In the genomic region with DNA sequence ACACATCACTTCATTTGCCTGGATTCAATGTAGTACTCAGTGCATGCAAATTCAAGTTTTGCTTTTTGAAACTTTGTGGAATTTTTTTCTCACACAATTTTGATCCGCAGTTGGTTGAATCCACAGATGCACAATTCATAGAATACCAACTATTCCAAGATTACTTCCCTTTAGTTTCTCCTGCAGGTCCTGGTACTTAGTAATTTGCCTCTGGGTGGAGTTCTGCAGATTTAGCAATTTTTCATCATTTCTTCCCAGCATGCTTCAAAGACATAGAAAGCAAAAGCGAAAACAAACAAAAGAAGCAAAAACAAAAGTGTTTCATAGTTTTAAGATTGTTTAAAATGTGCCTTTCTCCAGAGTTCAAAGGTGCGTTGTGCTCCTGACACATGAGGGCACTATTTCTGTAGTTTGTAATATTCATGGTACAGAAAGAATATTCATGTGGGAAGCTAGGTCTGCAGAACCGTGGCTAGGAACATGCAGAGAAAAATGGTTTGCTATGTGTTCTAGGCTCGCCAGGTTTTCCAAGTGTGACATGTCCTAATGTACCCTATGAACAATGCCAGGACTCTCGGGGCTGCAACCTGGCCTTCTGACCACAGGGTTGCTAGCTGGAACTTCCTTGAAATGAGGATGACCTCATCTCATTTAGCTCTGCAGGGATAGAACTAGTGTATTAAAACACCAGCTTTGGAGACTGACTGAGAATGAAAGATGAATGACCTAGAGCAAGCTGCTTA, we compare ENCODE assay signal across 8 cellular contexts. TPM values are rescaled to one million over a fixed set of nuclear protein-coding genes. Genes with fewer than 3 reads are reported as not detected.
DNase-seq lines count a peak whose midpoint lies in the region; ATAC-seq and TF ChIP-seq lines count a peak whose summit lies in the region.

No MANE protein-coding gene starts in this region.

- CTCF ChIA-PET in activated CD4-positive, alpha-beta memory T cell treated with anti-CD3 and anti-CD28 coated beads for 36 hours (lab: Charles Lee), result interaction anchor here (0.6 to 5.7 kb wide), 36 partner anchors 9 to 482 kb away, joined by 3 to 227 read pairs (median 6); a partner anchor contains a TSS

- no peaks in the 10 kb centered on the region for H3K36me3 Mint-ChIP-seq in activated CD4-positive, alpha-beta memory T cell treated with anti-CD3 and anti-CD28 coated beads for 36 hours

- peak overlapping the region; percentile 64 for H3K27ac Mint-ChIP-seq in activated CD4-positive, alpha-beta memory T cell treated with anti-CD3 and anti-CD28 coated beads for 36 hours

- TF ChIP-seq EP300 in esophagus muscularis mucosa (IDR thresholded peaks at IDR 0.05), result no peak

- H3K27me3 ChIP-seq in esophagus muscularis mucosa, result no peaks in the 10 kb centered on the region
- H3K27me3 ChIP-seq in osteoblast (ENCODE audit: insufficient read depth, low read length), result peaks cover 8% of the 10 kb centered on the region

- no peaks in the 10 kb centered on the region for H3K79me2 ChIP-seq in osteoblast (ENCODE audit: insufficient read depth, low read length)

- H4K20me1 ChIP-seq in osteoblast (ENCODE audit: insufficient read depth, low read length), result no peaks in the 10 kb centered on the region

- TF ChIP-seq CTCF in esophagus muscularis mucosa (IDR thresholded peaks at IDR 0.05), result peak; percentile 51 to 70 (median 66)
- peak; percentile 62 for TF ChIP-seq CTCF in osteoblast (IDR thresholded peaks at IDR 0.05; ENCODE audit: extremely low read depth, low read depth, low read length)

- H3K4me1 Mint-ChIP-seq in activated CD4-positive, alpha-beta memory T cell treated with anti-CD3 and anti-CD28 coated beads for 36 hours (ENCODE audit: low read depth), result peaks cover 37% of the 10 kb centered on the region

- peak; percentile 74 for ATAC-seq in GM21825 (IDR thresholded peaks at IDR 0.05; ENCODE audit: unreplicated experiment)

- H3K9me3 ChIP-seq in esophagus muscularis mucosa (no peaks in the 10 kb centered on the region), osteoblast (ENCODE audit: low read depth, low read length) (no peaks in the 10 kb centered on the region)

- POLR2A ChIA-PET in activated CD4-positive, alpha-beta memory T cell treated with anti-CD3 and anti-CD28 coated beads for 36 hours (lab: Charles Lee), result interaction anchor here (1.0 to 2.0 kb wide), 6 partner anchors 29 to 200 kb away, joined by 3 to 21 read pairs (median 10); no protein-coding TSS in a partner anchor

- TF ChIP-seq POLR2A in esophagus muscularis mucosa (IDR thresholded peaks at IDR 0.05; ENCODE audit: low read depth), result no peak

- H3K4me3 ChIP-seq in esophagus muscularis mucosa, result no peak overlapping the region
- no peak overlapping the region for H3K4me3 ChIP-seq in osteoblast (ENCODE audit: insufficient read depth, low read length)

- no peak overlapping the region for H3K27ac ChIP-seq in esophagus muscularis mucosa (replicated peaks in 1 of 4)
- no peak overlapping the region for H3K27ac ChIP-seq in osteoblast (ENCODE audit: low read depth, low read length)

- no peak overlapping the region for H2AFZ ChIP-seq in osteoblast (ENCODE audit: low read length)

- peak overlapping the region; percentile 64 for H3K4me2 ChIP-seq in osteoblast (ENCODE audit: insufficient read depth, low read length)

- peaks cover 25 to 34% (median 32%) of the 10 kb centered on the region in 4 donors for H3K4me1 ChIP-seq in esophagus muscularis mucosa
- peaks cover 5% of the 10 kb centered on the region for H3K4me1 ChIP-seq in osteoblast (ENCODE audit: insufficient read depth, low read length)

- no peaks in the 10 kb centered on the region for H3K36me3 ChIP-seq in esophagus muscularis mucosa
- no peaks in the 10 kb centered on the region for H3K36me3 ChIP-seq in osteoblast (ENCODE audit: insufficient read depth, low read length)

- H3K27me3 Mint-ChIP-seq in activated CD4-positive, alpha-beta memory T cell treated with anti-CD3 and anti-CD28 coated beads for 36 hours, result no peaks in the 10 kb centered on the region

- peak overlapping the region; percentile 61 for H3K4me3 Mint-ChIP-seq in activated CD4-positive, alpha-beta memory T cell treated with anti-CD3 and anti-CD28 coated beads for 36 hours

- WGBS in esophagus muscularis mucosa, result 28% methylated on average over 6 of the region's 6 CpGs

- no peaks in the 10 kb centered on the region for H3K9me3 Mint-ChIP-seq in activated CD4-positive, alpha-beta memory T cell treated with anti-CD3 and anti-CD28 coated beads for 36 hours

- intact Hi-C loops in activated CD4-positive, alpha-beta memory T cell treated with anti-CD3 and anti-CD28 coated beads for 36 hours (cut with micrococcal nuclease), result loop anchor here (1.0 to 2.0 kb wide), 6 partner anchors 28 to 483 kb away; no protein-coding TSS in a partner anchor
- intact Hi-C loops in esophagus muscularis mucosa (cut with DNase I), result loop anchor here (1.0 kb wide), 1 partner anchor 88 kb away; no protein-coding TSS in a partner anchor

- DNase-seq in NK-92 treated with Interleukin-12 subunit alpha and Interleukin-12 subunit beta, amount 100 ng/mL, for 24 hours (lab: John Stamatoyannopoulos, UW), result peak; percentile 30
- DNase-seq in NK-92 (lab: John Stamatoyannopoulos, UW; ENCODE audit: unreplicated experiment) (no peak), LHCN-M2 (ENCODE audit: low read depth) (peak; percentile 86), esophagus muscularis mucosa (ENCODE audit: extremely low spot score) (no peak), osteoblast (ENCODE audit: insufficient read length, low spot score, missing footprints) (peak; percentile 73), NCI-H2029 treated with DMSO at 0.1 percent for 48 hours (lab: John Stamatoyannopoulos, UW) (no peak)
- DNase-seq in activated CD4-positive, alpha-beta memory T cell treated with anti-CD3 and anti-CD28 coated beads for 36 hours, result peak; percentile 53

RNA-seq across cellular contexts. Expression of a gene that starts 30.0 kb away (rescaled TPM):
- total RNA-seq in LHCN-M2 (2014; rRNA removed) (42.7 and 81.9 TPM in 2 replicates), esophagus muscularis mucosa (10 to 100 TPM; 16.8 to 19.0 (median 18.5) TPM), osteoblast (under 0.01 and 0.29 TPM in 2 replicates)
- 28.3 TPM for polyA plus RNA-seq in LHCN-M2 (2012)
- total RNA-seq in activated CD4-positive, alpha-beta memory T cell treated with anti-CD3 and anti-CD28 coated beads for 36 hours, result 10 to 100 TPM; 61.7 to 65.8 TPM

RNA-seq across cellular contexts. Expression of a gene that starts 46.4 kb away (rescaled TPM):
- 51.4 and 61.9 TPM in 2 replicates for total RNA-seq in LHCN-M2 (2014; rRNA removed)
- 18.9 TPM for polyA plus RNA-seq in LHCN-M2 (2012)
- 10 to 100 TPM; 13.5 to 14.6 TPM for total RNA-seq in activated CD4-positive, alpha-beta memory T cell treated with anti-CD3 and anti-CD28 coated beads for 36 hours
- total RNA-seq in esophagus muscularis mucosa, result 100 to 1,000 TPM; 121 to 203 (median 158) TPM
- 133 and 150 TPM in 2 replicates for total RNA-seq in osteoblast

Comparison
In these comparisons a context has a peak if more than half of its experiments do, and no peak if none do; other contexts are left out.
1. DNase-seq: peak in NK-92 treated with Interleukin-12 subunit alpha and Interleukin-12 subunit beta, amount 100 ng/mL, for 24 hours (single experiment), LHCN-M2 (single experiment), activated CD4-positive, alpha-beta memory T cell treated with anti-CD3 and anti-CD28 coated beads for 36 hours (single experiment) and osteoblast (single experiment); none in NK-92 (single experiment), esophagus muscularis mucosa (single experiment) and NCI-H2029 treated with DMSO at 0.1 percent for 48 hours (single experiment).
2. RNA of a gene that starts 30.0 kb away (total RNA-seq): 42.7 to 81.9 TPM in LHCN-M2, 61.7 to 65.8 TPM in activated CD4-positive, alpha-beta memory T cell treated with anti-CD3 and anti-CD28 coated beads for 36 hours and 16.8 to 19.0 TPM in esophagus muscularis mucosa; under 0.01 to 0.29 TPM in osteoblast; every median in the first group is over 10 times any median in the second.